1 cellular context compared by ENCODE assay signal in the genomic region with DNA sequence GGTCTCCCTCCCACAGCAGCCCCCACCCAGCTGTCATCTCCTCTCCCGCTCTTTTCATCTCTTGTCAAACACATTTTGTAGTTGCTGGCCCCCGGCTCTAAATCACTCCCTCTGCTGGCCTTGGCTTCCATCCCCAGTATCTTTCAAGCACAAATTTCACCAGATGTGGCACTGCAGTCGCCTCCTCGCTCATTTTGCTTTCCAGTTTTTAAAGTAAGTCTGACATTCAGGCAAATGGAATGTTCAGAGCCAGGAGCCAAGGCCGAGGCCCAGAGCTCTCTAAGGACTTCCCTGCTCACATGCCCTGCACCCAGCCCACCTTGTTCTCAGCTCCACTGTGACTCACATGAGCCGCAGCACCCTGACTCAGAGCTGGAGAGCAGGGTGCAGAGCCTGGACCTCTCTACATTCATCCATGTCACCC.
TF ChIP-seq lines count a peak whose summit lies in the region.

No MANE protein-coding gene starts in this region.

TF ChIP-seq in A549, 52 proteins besides CTCF, POLR2A, EP300 and RAD21 (continued from another document):
- TF ChIP-seq, protein P1, sequence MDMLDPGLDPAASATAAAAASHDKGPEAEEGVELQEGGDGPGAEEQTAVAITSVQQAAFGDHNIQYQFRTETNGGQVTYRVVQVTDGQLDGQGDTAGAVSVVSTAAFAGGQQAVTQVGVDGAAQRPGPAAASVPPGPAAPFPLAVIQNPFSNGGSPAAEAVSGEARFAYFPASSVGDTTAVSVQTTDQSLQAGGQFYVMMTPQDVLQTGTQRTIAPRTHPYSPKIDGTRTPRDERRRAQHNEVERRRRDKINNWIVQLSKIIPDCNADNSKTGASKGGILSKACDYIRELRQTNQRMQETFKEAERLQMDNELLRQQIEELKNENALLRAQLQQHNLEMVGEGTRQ (IDR thresholded peaks at IDR 0.05) = no peak
- TF ChIP-seq, protein P2, sequence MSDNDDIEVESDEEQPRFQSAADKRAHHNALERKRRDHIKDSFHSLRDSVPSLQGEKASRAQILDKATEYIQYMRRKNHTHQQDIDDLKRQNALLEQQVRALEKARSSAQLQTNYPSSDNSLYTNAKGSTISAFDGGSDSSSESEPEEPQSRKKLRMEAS (IDR thresholded peaks at IDR 0.05) = no peak
- TF ChIP-seq FOSL2 (IDR thresholded peaks at IDR 0.05) (no peak), FOSL2 (CRISPR knock-in tag; IDR thresholded peaks at IDR 0.05) (peak; percentile 49), CHD4 (IDR thresholded peaks at IDR 0.05; ENCODE audit: borderline replicate concordance) (no peak), SMC3 (IDR thresholded peaks at IDR 0.05) (peak; percentile 38; the same call in 1 of the 3 replicates), ZSCAN20 (CRISPR knock-in tag; IDR thresholded peaks at IDR 0.05) (no peak)
